8 cellular contexts compared by ENCODE assay signal in genomic region chr7:55571534-55572377, GRCh38. TPM values are rescaled to one million over a fixed set of nuclear protein-coding genes. Genes with fewer than 3 reads are reported as not detected.
A peak's percentile ranks its signal among the peaks of the same experiment; 100 is the strongest.
DNase-seq lines count a peak whose midpoint lies in the region; ATAC-seq, FAIRE-seq and TF ChIP-seq lines count a peak whose summit lies in the region.

No MANE protein-coding gene starts in this region.

- H3K9ac ChIP-seq in endocrine pancreas (ENCODE audit: control insufficient read depth, insufficient read depth, low read length): peak overlapping the region; percentile 79
- peak overlapping the region; percentile 79 to 82 for H3K9ac ChIP-seq in mucosa of rectum (ENCODE audit: low read depth in 1 of 2, low read length in 2 of 2)

- FAIRE-seq in A549 (lab: Jason Lieb, UNC) (no peak), GM18507 (lab: Jason Lieb, UNC) (peak; percentile 55)

- TF ChIP-seq POLR2A in A549 (IDR thresholded peaks at IDR 0.05; ENCODE audit: low read length): 0 out of 2 replicates have a peak, but pooled peaks have one; percentile 34

- H3K27ac ChIP-seq in A549 (peak overlapping the region; percentile 77 to 98), mucosa of rectum (ENCODE audit: low read depth in 2 of 2, low read length in 2 of 2) (peak overlapping the region; percentile 80 to 86)

- POLR2A ChIA-PET in A549 (lab: Yijun Ruan, JAX): interaction anchor here (1.2 to 2.5 kb wide), 2 partner anchors 25 to 206 kb away, joined by 5 to 7 read pairs; partner anchors contain the start of gene LANCL2

- H3K36me3 ChIP-seq in endocrine pancreas (ENCODE audit: control insufficient read depth, insufficient read depth, low read length) (no peaks in the 10 kb centered on the region), mucosa of rectum (ENCODE audit: control insufficient read depth in 2 of 2, insufficient read depth in 2 of 2, low read length in 2 of 2) (no peaks in the 10 kb centered on the region)

- no peak for TF ChIP-seq RAD21 in A549 (conservative IDR thresholded peaks at IDR 0.05 in 1 of 2, IDR thresholded peaks at IDR 0.05 in 1 of 2)

- no peak for TF ChIP-seq EP300 in A549 (IDR thresholded peaks at IDR 0.05)

- peak; percentile 45 to 71 for DNase-seq in A549 (ENCODE audit: low read depth in 1 of 2, low spot score in 1 of 2)
- DNase-seq in GM18507 (ENCODE audit: extremely low spot score, insufficient read length, low read depth): no peak
- peak; percentile 86 for DNase-seq in NCI-H69 (lab: John Stamatoyannopoulos, UW)
- peak; percentile 29 to 44 (median 33) for DNase-seq in activated CD8-positive, alpha-beta memory T cell treated with anti-CD3 and anti-CD28 coated beads for 48 hours (ENCODE audit: low read depth in 2 of 3, low spot score in 2 of 3)
- DNase-seq in stimulated activated naive CD8-positive, alpha-beta T cell treated with anti-CD3 and anti-CD28 coated beads, Interleukin-15, Interleukin-2, amounts not matched to agents 100 U/mL and 50 U/mL, for 24 hours: peak; percentile 76

- H3K27me3 ChIP-seq in endocrine pancreas (ENCODE audit: control insufficient read depth, insufficient read depth, low read length) (no peaks in the 10 kb centered on the region), mucosa of rectum (ENCODE audit: control insufficient read depth in 2 of 2, insufficient read depth in 2 of 2, low read length in 2 of 2) (no peaks in the 10 kb centered on the region)

- H3K4me1 ChIP-seq in A549: peaks cover 33% of the 10 kb centered on the region
- peaks cover 15% of the 10 kb centered on the region for H3K4me1 ChIP-seq in endocrine pancreas (ENCODE audit: control insufficient read depth, insufficient read depth, low read length)
- peaks cover 22 to 26% of the 10 kb centered on the region in 2 donors for H3K4me1 ChIP-seq in mucosa of rectum (ENCODE audit: control insufficient read depth in 2 of 2, insufficient read depth in 2 of 2, low read length in 2 of 2)

- H3K9me3 ChIP-seq in A549: no peaks in the 10 kb centered on the region
- H3K9me3 ChIP-seq in endocrine pancreas (ENCODE audit: control insufficient read depth, low read length): no peaks in the 10 kb centered on the region
- no peaks in the 10 kb centered on the region for H3K9me3 ChIP-seq in mucosa of rectum (ENCODE audit: control insufficient read depth in 2 of 2, low read length in 2 of 2)

- H3K4me3 ChIP-seq in A549: peak overlapping the region; percentile 63
- H3K4me3 ChIP-seq in endocrine pancreas (ENCODE audit: control insufficient read depth, insufficient read depth, low read length): peak overlapping the region; percentile 87
- H3K4me3 ChIP-seq in mucosa of rectum (ENCODE audit: low read length in 2 of 2): peak overlapping the region; percentile 79 to 85

- CTCF ChIA-PET in A549 (lab: Yijun Ruan, JAX): interaction anchor here (0.6 to 1.3 kb wide), 3 partner anchors 12 to 392 kb away, joined by 3 to 5 read pairs (median 3); no protein-coding TSS in a partner anchor

- WGBS in A549 (ENCODE audit: missing lambda C conversion rate): 2% methylated on average over 26 of the region's 97 CpGs

- peak; percentile 75 to 83 for ATAC-seq in A549
- peak; percentile 13 for ATAC-seq in HG02973 (IDR thresholded peaks at IDR 0.05; ENCODE audit: unreplicated experiment)
- ATAC-seq in stimulated activated naive CD8-positive, alpha-beta T cell treated with anti-CD3 and anti-CD28 coated beads, Interleukin-15, Interleukin-2, amounts not matched to agents 100 U/mL and 50 U/mL, for 24 hours: peak; percentile 25

- peak; percentile 21; the same call in 1 of the 3 replicates for TF ChIP-seq CTCF in A549 (IDR thresholded peaks at IDR 0.05)

- H3K4me2 ChIP-seq in A549: peak overlapping the region; percentile 91

TF ChIP-seq in A549, 52 proteins besides CTCF, POLR2A, EP300 and RAD21:
- TF ChIP-seq, protein P1, sequence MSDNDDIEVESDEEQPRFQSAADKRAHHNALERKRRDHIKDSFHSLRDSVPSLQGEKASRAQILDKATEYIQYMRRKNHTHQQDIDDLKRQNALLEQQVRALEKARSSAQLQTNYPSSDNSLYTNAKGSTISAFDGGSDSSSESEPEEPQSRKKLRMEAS (IDR thresholded peaks at IDR 0.05): peak; percentile 58
- TF ChIP-seq JUN (IDR thresholded peaks at IDR 0.05) (peak in 1 of 2 experiments; percentile 42; a peak in 2 of 5 replicates), REST (IDR thresholded peaks at IDR 0.05) (peak; percentile 58), E2F6 (IDR thresholded peaks at IDR 0.05; ENCODE audit: borderline replicate concordance, low read depth) (0 out of 2 replicates have a peak, but pooled peaks have one; percentile 55), PHF8 (IDR thresholded peaks at IDR 0.05; ENCODE audit: borderline replicate concordance, low read depth) (peak; percentile 34), HDAC2 (IDR thresholded peaks at IDR 0.05) (0 out of 2 replicates have a peak, but pooled peaks have one; percentile 18), HOXA7 (CRISPR knock-in tag; IDR thresholded peaks at IDR 0.05) (no peak), EHF (CRISPR knock-in tag; IDR thresholded peaks at IDR 0.05) (no peak), CHD2 (IDR thresholded peaks at IDR 0.05; ENCODE audit: low read length, partially characterized antibody) (peak; percentile 37)

RNA-seq across cellular contexts. Expression of gene VOPP1, which starts 0.5 kb away (rescaled TPM):
- polyA plus RNA-seq in A549 (2011; rRNA removed) (64.4 and 68.1 TPM in 2 replicates), A549 (2017; fragmentation: RNase III; extraction: RNeasy Plus Mini Kit Qiagen cat#74134 plus additional on column Dnase treatment) (70.5 to 74.0 TPM (median 73.4 TPM) in 3 replicates)
- polyA plus RNA-seq in A549 (2012; cell fraction: cytosol; rRNA removed): 39.0 and 54.6 TPM in 2 replicates
- 29.2 and 35.0 TPM in 2 replicates for polyA plus RNA-seq in A549 (2012; cell fraction: nucleus; rRNA removed)
- polyA minus RNA-seq in A549 (2011; rRNA and poly(A)+ RNA removed): 78.6 and 87.2 TPM in 2 replicates

Comparison
In these comparisons a context has a peak if more than half of its experiments do, and no peak if none do; other contexts are left out.
1. ATAC-seq: peak in every context shown above with its lines; median percentile 79 in A549; 25 in stimulated activated naive CD8-positive, alpha-beta T cell treated with anti-CD3 and anti-CD28 coated beads, Interleukin-15, Interleukin-2, amounts not matched to agents 100 U/mL and 50 U/mL, for 24 hours; 13 in HG02973.